In genomic region chr7:25167262-25167843, GRCh38 we compare ENCODE assay signal across 32 cellular contexts. TPM values are rescaled to one million over a fixed set of nuclear protein-coding genes. Genes with fewer than 3 reads are reported as not detected.
DNase-seq lines count a peak whose midpoint lies in the region; ATAC-seq and TF ChIP-seq lines count a peak whose summit lies in the region.
"Had no signal": no experiment of that assay in that cellular context is flagged by ENCODE, and none has a peak within 500 bp of the region (broad histone marks: within the 10 kb centered on the region; RNA-seq: fewer than 3 reads in every experiment).

No MANE protein-coding gene starts in this region.

- H3K36me3 ChIP-seq in HEK293 (ENCODE audit: control insufficient read depth in 2 of 2, insufficient read depth in 1 of 2, low read length in 2 of 2) = peaks cover 0 to 3% of the 10 kb centered on the region in 2 experiments; a peak in 1 of 3 replicates
- H3K36me3 ChIP-seq in body of pancreas (replicated peaks in 1 of 2; ENCODE audit: insufficient read depth in 1 of 2, low read depth in 2 of 2) = no peaks in the 10 kb centered on the region
- H3K36me3 ChIP-seq: left ventricle myocardium inferior, sigmoid colon had no signal

- peaks cover 17% of the 10 kb centered on the region for H3K36me3 Mint-ChIP-seq in nephron (ENCODE audit: low read depth)

- H3K4me1 ChIP-seq in HEK293 (ENCODE audit: control insufficient read depth, insufficient read depth, low read length) = peaks cover 14% of the 10 kb centered on the region
- H3K4me1 ChIP-seq in body of pancreas = peaks cover 15% of the 10 kb centered on the region
- H3K4me1 ChIP-seq: ascending aorta, left ventricle myocardium inferior, psoas muscle, sigmoid colon, tibial nerve had no signal

- H3K4me1 Mint-ChIP-seq in nephron = no peaks in the 10 kb centered on the region
- H3K4me1 Mint-ChIP-seq: activated naive CD8-positive, alpha-beta T cell treated with anti-CD3 and anti-CD28 coated beads, Interleukin-2, amount 10 ng/mL, durations not matched to agents 7 days and 5 days; CD8-positive, alpha-beta memory T cell; T-cell had no signal

- peak overlapping the region; percentile 37 to 70 (median 48) for H3K27ac Mint-ChIP-seq in nephron
- H3K27ac Mint-ChIP-seq: activated naive CD8-positive, alpha-beta T cell treated with anti-CD3 and anti-CD28 coated beads, Interleukin-2, amount 10 ng/mL, durations not matched to agents 7 days and 5 days; activated T-cell treated with anti-CD3 and anti-CD28 coated beads, Interleukin-2, amount 50 U/mL, for 24 hours; CD8-positive, alpha-beta memory T cell; naive B cell; T-cell had no signal

- H3K27me3 Mint-ChIP-seq in nephron (ENCODE audit: low read depth) = no peaks in the 10 kb centered on the region
- H3K27me3 Mint-ChIP-seq: activated naive CD8-positive, alpha-beta T cell treated with anti-CD3 and anti-CD28 coated beads, Interleukin-2, amount 10 ng/mL, durations not matched to agents 7 days and 5 days; activated T-cell treated with anti-CD3 and anti-CD28 coated beads, Interleukin-2, amount 50 U/mL, for 24 hours; CD8-positive, alpha-beta memory T cell; naive B cell; T-cell had no signal

- H3K9me3 ChIP-seq in HEK293 (ENCODE audit: control insufficient read depth, insufficient read depth, low read depth, low read length) (no peaks in the 10 kb centered on the region), body of pancreas (no peaks in the 10 kb centered on the region)
- H3K9me3 ChIP-seq: ascending aorta, left ventricle myocardium inferior, psoas muscle, sigmoid colon, tibial nerve had no signal

- intact Hi-C loops in body of pancreas (cut with DNase I) = no loop called here

- peak in 2 of 3 experiments; percentile 22 to 76 for DNase-seq in NCI-H1417 (lab: John Stamatoyannopoulos, UW)
- DNase-seq in body of pancreas = peak in 3 of 4 donors; percentile 16 to 46 (median 34)
- no peak for DNase-seq in stimulated activated CD4-positive, alpha-beta T cell treated with anti-CD3 and anti-CD28 coated beads, Interleukin-4, amount 100 ng/mL, for 24 hours
- no peak for DNase-seq in SK-N-DZ (ENCODE audit: low spot score)
- DNase-seq: activated CD4-positive, alpha-beta T cell treated with anti-CD3 and anti-CD28 coated beads, Interleukin-2, amount 50 U/mL, for 1 hour; activated CD4-positive, CD25-positive, alpha-beta regulatory T cell; activated gamma-delta T cell treated with Interleukin-2 at 50 U/mL for 16 hours; activated naive CD8-positive, alpha-beta T cell treated with anti-CD3 and anti-CD28 coated beads, Interleukin-2, amount 10 ng/mL, durations not matched to agents 7 days and 5 days; activated T-cell treated with anti-CD3 and anti-CD28 coated beads, Interleukin-2, amount 50 U/mL, for 24 hours; caudate nucleus; CD8-positive, alpha-beta memory T cell; cortex of kidney; DMS53; effector memory CD4-positive, alpha-beta T cell; erythroblast; glutamatergic neuron; islet precursor cell; KBM-7; left ventricle myocardium inferior; naive B cell; NCI-H187; NCI-H2227 treated with DMSO at 0.1 percent for 48 hours; psoas muscle; sigmoid colon; stimulated activated CD4-positive, alpha-beta T cell treated with anti-CD3 and anti-CD28 coated beads, Interleukin-4, amount 100 ng/mL, for 1 hour; T-cell had no signal

- POLR2A ChIA-PET in HEK293 (lab: Yijun Ruan, JAX) = interaction anchor here (1.0 kb wide), 1 partner anchor 42 kb away, joined by 3 read pairs; the partner anchor contains the start of gene CYCS

- 53 to 67% methylated on average over 3 of the region's 3 CpGs for WGBS in body of pancreas, 2 donors

- no peaks in the 10 kb centered on the region for H3K27me3 ChIP-seq in body of pancreas
- H3K27me3 ChIP-seq: ascending aorta, sigmoid colon, tibial nerve had no signal

- H3K27ac ChIP-seq in HEK293 (ENCODE audit: extremely low read depth, low read depth, low read length) (no peak overlapping the region), body of pancreas (no peak overlapping the region)
- H3K27ac ChIP-seq: ascending aorta, left ventricle myocardium inferior, psoas muscle, RWPE1, sigmoid colon, tibial nerve had no signal

- no peak for TF ChIP-seq POLR2A in body of pancreas (IDR thresholded peaks at IDR 0.05)

- TF ChIP-seq CTCF in HEK293 (tag by site-specific recombination; IDR thresholded peaks at IDR 0.05) (no peak), body of pancreas (IDR thresholded peaks at IDR 0.05) (no peak), nephron (IDR thresholded peaks at IDR 0.05; ENCODE audit: unreplicated experiment in 3 of 3) (no peak)

- H3K4me3 Mint-ChIP-seq in nephron = no peak overlapping the region
- H3K4me3 Mint-ChIP-seq: activated naive CD8-positive, alpha-beta T cell treated with anti-CD3 and anti-CD28 coated beads, Interleukin-2, amount 10 ng/mL, durations not matched to agents 7 days and 5 days; activated T-cell treated with anti-CD3 and anti-CD28 coated beads, Interleukin-2, amount 50 U/mL, for 24 hours; CD8-positive, alpha-beta memory T cell; naive B cell; T-cell had no signal

- ATAC-seq in body of pancreas (peak; percentile 40), GM19023 (IDR thresholded peaks at IDR 0.05; ENCODE audit: unreplicated experiment) (no peak)
- ATAC-seq: psoas muscle, T-cell had no signal

- CTCF ChIA-PET in HEK293 (lab: Yijun Ruan, JAX) = interaction anchor here (1.0 kb wide), 1 partner anchor 9 kb away, joined by 3 read pairs; no protein-coding TSS in a partner anchor

- H3K4me3 ChIP-seq in HEK293 (ENCODE audit: low read depth, low read length) = no peak overlapping the region
- H3K4me3 ChIP-seq in body of pancreas = no peak overlapping the region
- H3K4me3 ChIP-seq: ascending aorta, left ventricle myocardium inferior, psoas muscle, sigmoid colon, tibial nerve had no signal

- H3K9me3 Mint-ChIP-seq in nephron = no peaks in the 10 kb centered on the region
- H3K9me3 Mint-ChIP-seq: activated naive CD8-positive, alpha-beta T cell treated with anti-CD3 and anti-CD28 coated beads, Interleukin-2, amount 10 ng/mL, durations not matched to agents 7 days and 5 days; activated T-cell treated with anti-CD3 and anti-CD28 coated beads, Interleukin-2, amount 50 U/mL, for 24 hours; CD8-positive, alpha-beta memory T cell; T-cell had no signal

TF ChIP-seq in HEK293, 187 proteins besides CTCF, POLR2A, EP300 and RAD21:
- TF ChIP-seq OSR2 (tag by site-specific recombination; IDR thresholded peaks at IDR 0.05) = peak; percentile 34; the same call in 1 of the 2 replicates
- no peak for TF ChIP-seq MZF1 (tag by site-specific recombination; IDR thresholded peaks at IDR 0.05; ENCODE audit: borderline replicate concordance)
- peak; percentile 67 for TF ChIP-seq PRDM6 (tag by site-specific recombination; IDR thresholded peaks at IDR 0.05)
- TF ChIP-seq SCRT1 (tag by site-specific recombination; IDR thresholded peaks at IDR 0.05; ENCODE audit: borderline replicate concordance) = peak; percentile 76
- peak; percentile 74; the same call in 1 of the 2 replicates for TF ChIP-seq SCRT2 (tag by site-specific recombination; IDR thresholded peaks at IDR 0.05)
- TF ChIP-seq ZNF596 (tag by site-specific recombination; IDR thresholded peaks at IDR 0.05) = peak; percentile 48; the same call in 1 of the 2 replicates
- no peak for TF ChIP-seq BCL11B (tag by site-specific recombination; IDR thresholded peaks at IDR 0.05; ENCODE audit: low read depth)
- no peak for TF ChIP-seq ZNF366 (tag by site-specific recombination; conservative IDR thresholded peaks at IDR 0.05)
- no peak for TF ChIP-seq ZNF561 (tag by site-specific recombination; IDR thresholded peaks at IDR 0.05; ENCODE audit: borderline replicate concordance)
- peak; percentile 86 for TF ChIP-seq TCF7L2 (IDR thresholded peaks at IDR 0.05; ENCODE audit: borderline replicate concordance, low read depth, low read length)
- peak; percentile 44; the same call in 1 of the 2 replicates for TF ChIP-seq ZXDB (tag by site-specific recombination; IDR thresholded peaks at IDR 0.05)
- TF ChIP-seq KLF7 (tag by site-specific recombination; IDR thresholded peaks at IDR 0.05; ENCODE audit: borderline replicate concordance) = no peak
- peak; percentile 73 for TF ChIP-seq FEZF1 (tag by site-specific recombination; IDR thresholded peaks at IDR 0.05)
- peak; percentile 52 for TF ChIP-seq ZNF843 (tag by site-specific recombination; IDR thresholded peaks at IDR 0.05)
- no peak for TF ChIP-seq ZNF416 (tag by site-specific recombination; IDR thresholded peaks at IDR 0.05)

RNA-seq across cellular contexts. Expression of gene CYCS, which starts 42.3 kb away (rescaled TPM):
- total RNA-seq in body of pancreas = 10 to 100 TPM in 1 of 2 donors, 1 to 10 TPM in 1; 5.9 to 11.7 TPM
- polyA plus RNA-seq in SK-N-DZ (2014; cell fraction: cytosol; rRNA removed) = 118 and 123 TPM in 2 replicates
- 93.0 and 101 TPM in 2 replicates for polyA plus RNA-seq in SK-N-DZ (2014; cell fraction: nucleus; rRNA removed)

Comparison
In these comparisons a context has a peak if more than half of its experiments do, and no peak if none do; other contexts are left out.
1. DNase-seq: peak in NCI-H1417 (2 of 3) and body of pancreas (3 of 4); none in stimulated activated CD4-positive, alpha-beta T cell treated with anti-CD3 and anti-CD28 coated beads, Interleukin-4, amount 100 ng/mL, for 24 hours (single experiment) and SK-N-DZ (single experiment).